1 cellular context compared by ENCODE assay signal in the genomic region with DNA sequence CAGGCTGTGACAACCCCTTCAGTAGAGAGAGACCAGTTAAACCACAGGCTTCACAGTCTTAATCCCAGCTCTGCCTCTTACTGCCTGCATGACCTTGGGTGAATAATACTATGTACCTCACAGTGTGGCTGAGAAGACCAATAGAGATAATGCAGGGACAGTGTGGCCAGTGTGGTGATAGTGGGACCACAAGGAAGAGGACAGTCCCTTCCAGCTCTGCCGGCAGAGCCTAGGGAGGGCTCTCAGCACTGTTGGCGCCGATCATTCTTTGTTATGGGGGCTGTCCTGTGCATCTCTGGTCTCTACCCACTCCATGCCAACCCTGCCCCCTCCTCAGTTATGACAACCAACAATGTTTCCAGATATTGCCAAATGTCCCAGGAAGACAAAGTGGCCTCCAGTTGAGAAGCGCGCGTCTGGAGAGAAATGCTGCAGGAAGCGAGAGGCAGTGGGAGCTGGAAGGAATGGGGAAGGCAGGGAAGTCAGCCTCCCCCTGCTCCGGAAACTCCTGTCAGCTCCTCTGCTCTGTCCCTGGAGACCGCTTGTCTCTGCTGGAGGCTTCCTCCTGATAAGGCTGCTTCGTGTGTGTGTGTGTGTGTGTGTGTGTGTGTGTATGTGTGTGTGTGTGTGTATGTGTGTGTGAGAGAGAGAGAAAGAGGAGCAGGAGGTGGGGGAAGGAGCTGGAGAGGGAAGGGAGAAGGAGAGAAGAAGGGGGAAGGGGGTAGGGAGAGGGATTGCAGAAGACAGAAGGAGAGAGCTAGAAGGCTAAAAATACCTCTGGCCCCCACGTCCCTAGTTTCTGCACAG.
A peak's percentile ranks its signal among the peaks of the same experiment; 100 is the strongest.
TF ChIP-seq lines count a peak whose summit lies in the region.

No MANE protein-coding gene starts in this region.

TF ChIP-seq in K562, 482 proteins besides CTCF, POLR2A, EP300 and RAD21 (continued from another document and continues in another):
- TF ChIP-seq, protein P1, sequence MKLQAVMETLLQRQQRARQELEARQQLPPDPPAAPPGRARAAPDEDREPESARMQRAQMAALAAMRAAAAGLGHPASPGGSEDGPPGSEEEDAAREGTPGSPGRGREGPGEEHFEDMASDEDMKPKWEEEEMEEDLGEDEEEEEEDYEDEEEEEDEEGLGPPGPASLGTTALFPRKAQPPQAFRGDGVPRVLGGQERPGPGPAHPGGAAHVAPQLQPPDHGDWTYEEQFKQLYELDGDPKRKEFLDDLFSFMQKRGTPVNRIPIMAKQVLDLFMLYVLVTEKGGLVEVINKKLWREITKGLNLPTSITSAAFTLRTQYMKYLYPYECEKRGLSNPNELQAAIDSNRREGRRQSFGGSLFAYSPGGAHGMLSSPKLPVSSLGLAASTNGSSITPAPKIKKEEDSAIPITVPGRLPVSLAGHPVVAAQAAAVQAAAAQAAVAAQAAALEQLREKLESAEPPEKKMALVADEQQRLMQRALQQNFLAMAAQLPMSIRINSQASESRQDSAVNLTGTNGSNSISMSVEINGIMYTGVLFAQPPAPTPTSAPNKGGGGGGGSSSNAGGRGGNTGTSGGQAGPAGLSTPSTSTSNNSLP (IDR thresholded peaks at IDR 0.05; ENCODE audit: borderline replicate concordance, low read depth, low read length): no peak
- no peak for TF ChIP-seq ZNF778 (CRISPR knock-in tag; IDR thresholded peaks at IDR 0.05)
- TF ChIP-seq, protein P2, sequence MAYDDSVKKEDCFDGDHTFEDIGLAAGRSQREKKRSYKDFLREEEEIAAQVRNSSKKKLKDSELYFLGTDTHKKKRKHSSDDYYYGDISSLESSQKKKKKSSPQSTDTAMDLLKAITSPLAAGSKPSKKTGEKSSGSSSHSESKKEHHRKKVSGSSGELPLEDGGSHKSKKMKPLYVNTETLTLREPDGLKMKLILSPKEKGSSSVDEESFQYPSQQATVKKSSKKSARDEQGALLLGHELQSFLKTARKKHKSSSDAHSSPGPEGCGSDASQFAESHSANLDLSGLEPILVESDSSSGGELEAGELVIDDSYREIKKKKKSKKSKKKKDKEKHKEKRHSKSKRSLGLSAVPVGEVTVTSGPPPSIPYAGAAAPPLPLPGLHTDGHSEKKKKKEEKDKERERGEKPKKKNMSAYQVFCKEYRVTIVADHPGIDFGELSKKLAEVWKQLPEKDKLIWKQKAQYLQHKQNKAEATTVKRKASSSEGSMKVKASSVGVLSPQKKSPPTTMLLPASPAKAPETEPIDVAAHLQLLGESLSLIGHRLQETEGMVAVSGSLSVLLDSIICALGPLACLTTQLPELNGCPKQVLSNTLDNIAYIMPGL (CRISPR knock-in tag; IDR thresholded peaks at IDR 0.05): no peak
- no peak for TF ChIP-seq TAF1 (IDR thresholded peaks at IDR 0.05; ENCODE audit: control insufficient read depth, extremely low read depth, insufficient read depth, low read length, severe bottlenecking)
- 0 out of 2 replicates have a peak, but pooled peaks have one; percentile 56 for TF ChIP-seq MYNN (IDR thresholded peaks at IDR 0.05)
- TF ChIP-seq MYNN (CRISPR knock-in tag; IDR thresholded peaks at IDR 0.05): no peak
- TF ChIP-seq, protein P3, sequence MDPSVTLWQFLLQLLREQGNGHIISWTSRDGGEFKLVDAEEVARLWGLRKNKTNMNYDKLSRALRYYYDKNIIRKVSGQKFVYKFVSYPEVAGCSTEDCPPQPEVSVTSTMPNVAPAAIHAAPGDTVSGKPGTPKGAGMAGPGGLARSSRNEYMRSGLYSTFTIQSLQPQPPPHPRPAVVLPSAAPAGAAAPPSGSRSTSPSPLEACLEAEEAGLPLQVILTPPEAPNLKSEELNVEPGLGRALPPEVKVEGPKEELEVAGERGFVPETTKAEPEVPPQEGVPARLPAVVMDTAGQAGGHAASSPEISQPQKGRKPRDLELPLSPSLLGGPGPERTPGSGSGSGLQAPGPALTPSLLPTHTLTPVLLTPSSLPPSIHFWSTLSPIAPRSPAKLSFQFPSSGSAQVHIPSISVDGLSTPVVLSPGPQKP (CRISPR knock-in tag; IDR thresholded peaks at IDR 0.05): no peak
- TF ChIP-seq, protein P4, sequence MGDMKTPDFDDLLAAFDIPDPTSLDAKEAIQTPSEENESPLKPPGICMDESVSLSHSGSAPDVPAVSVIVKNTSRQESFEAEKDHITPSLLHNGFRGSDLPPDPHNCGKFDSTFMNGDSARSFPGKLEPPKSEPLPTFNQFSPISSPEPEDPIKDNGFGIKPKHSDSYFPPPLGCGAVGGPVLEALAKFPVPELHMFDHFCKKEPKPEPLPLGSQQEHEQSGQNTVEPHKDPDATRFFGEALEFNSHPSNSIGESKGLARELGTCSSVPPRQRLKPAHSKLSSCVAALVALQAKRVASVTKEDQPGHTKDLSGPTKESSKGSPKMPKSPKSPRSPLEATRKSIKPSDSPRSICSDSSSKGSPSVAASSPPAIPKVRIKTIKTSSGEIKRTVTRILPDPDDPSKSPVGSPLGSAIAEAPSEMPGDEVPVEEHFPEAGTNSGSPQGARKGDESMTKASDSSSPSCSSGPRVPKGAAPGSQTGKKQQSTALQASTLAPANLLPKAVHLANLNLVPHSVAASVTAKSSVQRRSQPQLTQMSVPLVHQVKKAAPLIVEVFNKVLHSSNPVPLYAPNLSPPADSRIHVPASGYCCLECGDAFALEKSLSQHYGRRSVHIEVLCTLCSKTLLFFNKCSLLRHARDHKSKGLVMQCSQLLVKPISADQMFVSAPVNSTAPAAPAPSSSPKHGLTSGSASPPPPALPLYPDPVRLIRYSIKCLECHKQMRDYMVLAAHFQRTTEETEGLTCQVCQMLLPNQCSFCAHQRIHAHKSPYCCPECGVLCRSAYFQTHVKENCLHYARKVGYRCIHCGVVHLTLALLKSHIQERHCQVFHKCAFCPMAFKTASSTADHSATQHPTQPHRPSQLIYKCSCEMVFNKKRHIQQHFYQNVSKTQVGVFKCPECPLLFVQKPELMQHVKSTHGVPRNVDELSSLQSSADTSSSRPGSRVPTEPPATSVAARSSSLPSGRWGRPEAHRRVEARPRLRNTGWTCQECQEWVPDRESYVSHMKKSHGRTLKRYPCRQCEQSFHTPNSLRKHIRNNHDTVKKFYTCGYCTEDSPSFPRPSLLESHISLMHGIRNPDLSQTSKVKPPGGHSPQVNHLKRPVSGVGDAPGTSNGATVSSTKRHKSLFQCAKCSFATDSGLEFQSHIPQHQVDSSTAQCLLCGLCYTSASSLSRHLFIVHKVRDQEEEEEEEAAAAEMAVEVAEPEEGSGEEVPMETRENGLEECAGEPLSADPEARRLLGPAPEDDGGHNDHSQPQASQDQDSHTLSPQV (IDR thresholded peaks at IDR 0.05): no peak
- no peak for TF ChIP-seq KLF16 (IDR thresholded peaks at IDR 0.05)
- TF ChIP-seq ZNF253 (CRISPR knock-in tag; conservative IDR thresholded peaks at IDR 0.05): no peak
- TF ChIP-seq RBM17 (IDR thresholded peaks at IDR 0.05; ENCODE audit: borderline replicate concordance, low read depth, low read length): no peak
- TF ChIP-seq, protein P5, sequence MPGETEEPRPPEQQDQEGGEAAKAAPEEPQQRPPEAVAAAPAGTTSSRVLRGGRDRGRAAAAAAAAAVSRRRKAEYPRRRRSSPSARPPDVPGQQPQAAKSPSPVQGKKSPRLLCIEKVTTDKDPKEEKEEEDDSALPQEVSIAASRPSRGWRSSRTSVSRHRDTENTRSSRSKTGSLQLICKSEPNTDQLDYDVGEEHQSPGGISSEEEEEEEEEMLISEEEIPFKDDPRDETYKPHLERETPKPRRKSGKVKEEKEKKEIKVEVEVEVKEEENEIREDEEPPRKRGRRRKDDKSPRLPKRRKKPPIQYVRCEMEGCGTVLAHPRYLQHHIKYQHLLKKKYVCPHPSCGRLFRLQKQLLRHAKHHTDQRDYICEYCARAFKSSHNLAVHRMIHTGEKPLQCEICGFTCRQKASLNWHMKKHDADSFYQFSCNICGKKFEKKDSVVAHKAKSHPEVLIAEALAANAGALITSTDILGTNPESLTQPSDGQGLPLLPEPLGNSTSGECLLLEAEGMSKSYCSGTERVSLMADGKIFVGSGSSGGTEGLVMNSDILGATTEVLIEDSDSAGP (CRISPR knock-in tag; IDR thresholded peaks at IDR 0.05): 0 out of 2 replicates have a peak, but pooled peaks have one; percentile 15
- no peak for TF ChIP-seq CBX8 (IDR thresholded peaks at IDR 0.05; ENCODE audit: borderline replicate concordance, extremely low read depth, low read depth, low read length, poor library complexity, severe bottlenecking)
- no peak for TF ChIP-seq CREBBP (IDR thresholded peaks at IDR 0.05; ENCODE audit: low read depth, low read length)
- peak; percentile 32; the same call in 1 of the 2 replicates for TF ChIP-seq PHF8 (IDR thresholded peaks at IDR 0.05; ENCODE audit: borderline replicate concordance, low read length)
- no peak for TF ChIP-seq BDP1 (IDR thresholded peaks at IDR 0.05; ENCODE audit: insufficient read depth, insufficient read length)
- TF ChIP-seq ZFP1 (CRISPR knock-in tag; IDR thresholded peaks at IDR 0.05): no peak
- TF ChIP-seq, protein P6, sequence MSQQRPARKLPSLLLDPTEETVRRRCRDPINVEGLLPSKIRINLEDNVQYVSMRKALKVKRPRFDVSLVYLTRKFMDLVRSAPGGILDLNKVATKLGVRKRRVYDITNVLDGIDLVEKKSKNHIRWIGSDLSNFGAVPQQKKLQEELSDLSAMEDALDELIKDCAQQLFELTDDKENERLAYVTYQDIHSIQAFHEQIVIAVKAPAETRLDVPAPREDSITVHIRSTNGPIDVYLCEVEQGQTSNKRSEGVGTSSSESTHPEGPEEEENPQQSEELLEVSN (IDR thresholded peaks at IDR 0.05; ENCODE audit: borderline replicate concordance in 1 of 2, extremely low read depth in 1 of 2, insufficient read depth in 1 of 2, insufficient read length in 1 of 2, low read depth in 1 of 2, low read length in 1 of 2, poor library complexity in 1 of 2, severe bottlenecking in 1 of 2): no peak
- TF ChIP-seq, protein P7, sequence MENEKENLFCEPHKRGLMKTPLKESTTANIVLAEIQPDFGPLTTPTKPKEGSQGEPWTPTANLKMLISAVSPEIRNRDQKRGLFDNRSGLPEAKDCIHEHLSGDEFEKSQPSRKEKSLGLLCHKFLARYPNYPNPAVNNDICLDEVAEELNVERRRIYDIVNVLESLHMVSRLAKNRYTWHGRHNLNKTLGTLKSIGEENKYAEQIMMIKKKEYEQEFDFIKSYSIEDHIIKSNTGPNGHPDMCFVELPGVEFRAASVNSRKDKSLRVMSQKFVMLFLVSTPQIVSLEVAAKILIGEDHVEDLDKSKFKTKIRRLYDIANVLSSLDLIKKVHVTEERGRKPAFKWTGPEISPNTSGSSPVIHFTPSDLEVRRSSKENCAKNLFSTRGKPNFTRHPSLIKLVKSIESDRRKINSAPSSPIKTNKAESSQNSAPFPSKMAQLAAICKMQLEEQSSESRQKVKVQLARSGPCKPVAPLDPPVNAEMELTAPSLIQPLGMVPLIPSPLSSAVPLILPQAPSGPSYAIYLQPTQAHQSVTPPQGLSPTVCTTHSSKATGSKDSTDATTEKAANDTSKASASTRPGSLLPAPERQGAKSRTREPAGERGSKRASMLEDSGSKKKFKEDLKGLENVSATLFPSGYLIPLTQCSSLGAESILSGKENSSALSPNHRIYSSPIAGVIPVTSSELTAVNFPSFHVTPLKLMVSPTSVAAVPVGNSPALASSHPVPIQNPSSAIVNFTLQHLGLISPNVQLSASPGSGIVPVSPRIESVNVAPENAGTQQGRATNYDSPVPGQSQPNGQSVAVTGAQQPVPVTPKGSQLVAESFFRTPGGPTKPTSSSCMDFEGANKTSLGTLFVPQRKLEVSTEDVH (IDR thresholded peaks at IDR 0.05; ENCODE audit: low read depth, partially characterized antibody): peak; percentile 74
- TF ChIP-seq MIER1 (IDR thresholded peaks at IDR 0.05; ENCODE audit: low read depth): peak; percentile 78; the same call in 1 of the 2 replicates
- no peak for TF ChIP-seq KAT8 (IDR thresholded peaks at IDR 0.05; ENCODE audit: low read depth)
- TF ChIP-seq SMAD4 (CRISPR knock-in tag; conservative IDR thresholded peaks at IDR 0.05): peak; percentile 88
- no peak for TF ChIP-seq POLR3A (IDR thresholded peaks at IDR 0.05; ENCODE audit: borderline replicate concordance, extremely low read depth, insufficient read depth, insufficient read length)
- TF ChIP-seq, protein P8, sequence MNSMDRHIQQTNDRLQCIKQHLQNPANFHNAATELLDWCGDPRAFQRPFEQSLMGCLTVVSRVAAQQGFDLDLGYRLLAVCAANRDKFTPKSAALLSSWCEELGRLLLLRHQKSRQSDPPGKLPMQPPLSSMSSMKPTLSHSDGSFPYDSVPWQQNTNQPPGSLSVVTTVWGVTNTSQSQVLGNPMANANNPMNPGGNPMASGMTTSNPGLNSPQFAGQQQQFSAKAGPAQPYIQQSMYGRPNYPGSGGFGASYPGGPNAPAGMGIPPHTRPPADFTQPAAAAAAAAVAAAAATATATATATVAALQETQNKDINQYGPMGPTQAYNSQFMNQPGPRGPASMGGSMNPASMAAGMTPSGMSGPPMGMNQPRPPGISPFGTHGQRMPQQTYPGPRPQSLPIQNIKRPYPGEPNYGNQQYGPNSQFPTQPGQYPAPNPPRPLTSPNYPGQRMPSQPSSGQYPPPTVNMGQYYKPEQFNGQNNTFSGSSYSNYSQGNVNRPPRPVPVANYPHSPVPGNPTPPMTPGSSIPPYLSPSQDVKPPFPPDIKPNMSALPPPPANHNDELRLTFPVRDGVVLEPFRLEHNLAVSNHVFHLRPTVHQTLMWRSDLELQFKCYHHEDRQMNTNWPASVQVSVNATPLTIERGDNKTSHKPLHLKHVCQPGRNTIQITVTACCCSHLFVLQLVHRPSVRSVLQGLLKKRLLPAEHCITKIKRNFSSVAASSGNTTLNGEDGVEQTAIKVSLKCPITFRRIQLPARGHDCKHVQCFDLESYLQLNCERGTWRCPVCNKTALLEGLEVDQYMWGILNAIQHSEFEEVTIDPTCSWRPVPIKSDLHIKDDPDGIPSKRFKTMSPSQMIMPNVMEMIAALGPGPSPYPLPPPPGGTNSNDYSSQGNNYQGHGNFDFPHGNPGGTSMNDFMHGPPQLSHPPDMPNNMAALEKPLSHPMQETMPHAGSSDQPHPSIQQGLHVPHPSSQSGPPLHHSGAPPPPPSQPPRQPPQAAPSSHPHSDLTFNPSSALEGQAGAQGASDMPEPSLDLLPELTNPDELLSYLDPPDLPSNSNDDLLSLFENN (IDR thresholded peaks at IDR 0.05; ENCODE audit: low read depth in 2 of 2, low read length in 2 of 2): peak in 1 of 2 experiments; percentile 37; a peak in 1 of 4 replicates
- TF ChIP-seq, protein P9, sequence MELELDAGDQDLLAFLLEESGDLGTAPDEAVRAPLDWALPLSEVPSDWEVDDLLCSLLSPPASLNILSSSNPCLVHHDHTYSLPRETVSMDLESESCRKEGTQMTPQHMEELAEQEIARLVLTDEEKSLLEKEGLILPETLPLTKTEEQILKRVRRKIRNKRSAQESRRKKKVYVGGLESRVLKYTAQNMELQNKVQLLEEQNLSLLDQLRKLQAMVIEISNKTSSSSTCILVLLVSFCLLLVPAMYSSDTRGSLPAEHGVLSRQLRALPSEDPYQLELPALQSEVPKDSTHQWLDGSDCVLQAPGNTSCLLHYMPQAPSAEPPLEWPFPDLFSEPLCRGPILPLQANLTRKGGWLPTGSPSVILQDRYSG (tag; conservative IDR thresholded peaks at IDR 0.05; ENCODE audit: low read depth): no peak
- TF ChIP-seq, protein P10, sequence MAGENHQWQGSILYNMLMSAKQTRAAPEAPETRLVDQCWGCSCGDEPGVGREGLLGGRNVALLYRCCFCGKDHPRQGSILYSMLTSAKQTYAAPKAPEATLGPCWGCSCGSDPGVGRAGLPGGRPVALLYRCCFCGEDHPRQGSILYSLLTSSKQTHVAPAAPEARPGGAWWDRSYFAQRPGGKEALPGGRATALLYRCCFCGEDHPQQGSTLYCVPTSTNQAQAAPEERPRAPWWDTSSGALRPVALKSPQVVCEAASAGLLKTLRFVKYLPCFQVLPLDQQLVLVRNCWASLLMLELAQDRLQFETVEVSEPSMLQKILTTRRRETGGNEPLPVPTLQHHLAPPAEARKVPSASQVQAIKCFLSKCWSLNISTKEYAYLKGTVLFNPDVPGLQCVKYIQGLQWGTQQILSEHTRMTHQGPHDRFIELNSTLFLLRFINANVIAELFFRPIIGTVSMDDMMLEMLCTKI (IDR thresholded peaks at IDR 0.05; ENCODE audit: partially characterized antibody): no peak
- TF ChIP-seq HLTF (IDR thresholded peaks at IDR 0.05): peak; percentile 99
- peak; percentile 77 for TF ChIP-seq PHB2 (IDR thresholded peaks at IDR 0.05; ENCODE audit: low read depth)
